ENCODE assay signal across 1 cellular context in the genomic region with DNA sequence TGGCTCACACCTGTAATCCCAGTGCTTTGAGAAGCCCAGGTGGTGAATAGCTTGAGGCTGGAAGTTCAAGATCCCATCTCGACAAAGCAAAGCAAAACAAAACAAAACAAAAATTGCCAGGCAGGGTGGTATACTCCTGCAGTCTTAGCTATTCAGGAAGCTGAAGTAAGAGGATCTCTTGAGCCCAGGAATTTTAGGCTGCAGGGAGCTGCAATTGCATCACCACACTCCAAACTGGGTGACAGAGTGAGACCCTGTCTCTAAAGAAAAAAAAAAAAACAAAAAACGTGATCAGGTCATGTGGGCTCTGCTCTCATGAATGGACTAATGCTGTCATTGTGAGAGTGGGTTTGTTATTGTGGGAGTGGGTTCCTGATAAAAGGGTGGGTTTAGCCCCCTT.
TF ChIP-seq lines count a peak whose summit lies in the region.

No MANE protein-coding gene starts in this region.

TF ChIP-seq in GM23338, 12 proteins besides CTCF, POLR2A, EP300 and RAD21 (continued from another document):
- TF ChIP-seq ETS1 (IDR thresholded peaks at IDR 0.05) (no peak), EZH2phosphoT487 (IDR thresholded peaks at IDR 0.05; ENCODE audit: unreplicated experiment) (no peak), EZH2 (IDR thresholded peaks at IDR 0.05; ENCODE audit: low read depth, unreplicated experiment) (no peak)
- TF ChIP-seq, protein P1, sequence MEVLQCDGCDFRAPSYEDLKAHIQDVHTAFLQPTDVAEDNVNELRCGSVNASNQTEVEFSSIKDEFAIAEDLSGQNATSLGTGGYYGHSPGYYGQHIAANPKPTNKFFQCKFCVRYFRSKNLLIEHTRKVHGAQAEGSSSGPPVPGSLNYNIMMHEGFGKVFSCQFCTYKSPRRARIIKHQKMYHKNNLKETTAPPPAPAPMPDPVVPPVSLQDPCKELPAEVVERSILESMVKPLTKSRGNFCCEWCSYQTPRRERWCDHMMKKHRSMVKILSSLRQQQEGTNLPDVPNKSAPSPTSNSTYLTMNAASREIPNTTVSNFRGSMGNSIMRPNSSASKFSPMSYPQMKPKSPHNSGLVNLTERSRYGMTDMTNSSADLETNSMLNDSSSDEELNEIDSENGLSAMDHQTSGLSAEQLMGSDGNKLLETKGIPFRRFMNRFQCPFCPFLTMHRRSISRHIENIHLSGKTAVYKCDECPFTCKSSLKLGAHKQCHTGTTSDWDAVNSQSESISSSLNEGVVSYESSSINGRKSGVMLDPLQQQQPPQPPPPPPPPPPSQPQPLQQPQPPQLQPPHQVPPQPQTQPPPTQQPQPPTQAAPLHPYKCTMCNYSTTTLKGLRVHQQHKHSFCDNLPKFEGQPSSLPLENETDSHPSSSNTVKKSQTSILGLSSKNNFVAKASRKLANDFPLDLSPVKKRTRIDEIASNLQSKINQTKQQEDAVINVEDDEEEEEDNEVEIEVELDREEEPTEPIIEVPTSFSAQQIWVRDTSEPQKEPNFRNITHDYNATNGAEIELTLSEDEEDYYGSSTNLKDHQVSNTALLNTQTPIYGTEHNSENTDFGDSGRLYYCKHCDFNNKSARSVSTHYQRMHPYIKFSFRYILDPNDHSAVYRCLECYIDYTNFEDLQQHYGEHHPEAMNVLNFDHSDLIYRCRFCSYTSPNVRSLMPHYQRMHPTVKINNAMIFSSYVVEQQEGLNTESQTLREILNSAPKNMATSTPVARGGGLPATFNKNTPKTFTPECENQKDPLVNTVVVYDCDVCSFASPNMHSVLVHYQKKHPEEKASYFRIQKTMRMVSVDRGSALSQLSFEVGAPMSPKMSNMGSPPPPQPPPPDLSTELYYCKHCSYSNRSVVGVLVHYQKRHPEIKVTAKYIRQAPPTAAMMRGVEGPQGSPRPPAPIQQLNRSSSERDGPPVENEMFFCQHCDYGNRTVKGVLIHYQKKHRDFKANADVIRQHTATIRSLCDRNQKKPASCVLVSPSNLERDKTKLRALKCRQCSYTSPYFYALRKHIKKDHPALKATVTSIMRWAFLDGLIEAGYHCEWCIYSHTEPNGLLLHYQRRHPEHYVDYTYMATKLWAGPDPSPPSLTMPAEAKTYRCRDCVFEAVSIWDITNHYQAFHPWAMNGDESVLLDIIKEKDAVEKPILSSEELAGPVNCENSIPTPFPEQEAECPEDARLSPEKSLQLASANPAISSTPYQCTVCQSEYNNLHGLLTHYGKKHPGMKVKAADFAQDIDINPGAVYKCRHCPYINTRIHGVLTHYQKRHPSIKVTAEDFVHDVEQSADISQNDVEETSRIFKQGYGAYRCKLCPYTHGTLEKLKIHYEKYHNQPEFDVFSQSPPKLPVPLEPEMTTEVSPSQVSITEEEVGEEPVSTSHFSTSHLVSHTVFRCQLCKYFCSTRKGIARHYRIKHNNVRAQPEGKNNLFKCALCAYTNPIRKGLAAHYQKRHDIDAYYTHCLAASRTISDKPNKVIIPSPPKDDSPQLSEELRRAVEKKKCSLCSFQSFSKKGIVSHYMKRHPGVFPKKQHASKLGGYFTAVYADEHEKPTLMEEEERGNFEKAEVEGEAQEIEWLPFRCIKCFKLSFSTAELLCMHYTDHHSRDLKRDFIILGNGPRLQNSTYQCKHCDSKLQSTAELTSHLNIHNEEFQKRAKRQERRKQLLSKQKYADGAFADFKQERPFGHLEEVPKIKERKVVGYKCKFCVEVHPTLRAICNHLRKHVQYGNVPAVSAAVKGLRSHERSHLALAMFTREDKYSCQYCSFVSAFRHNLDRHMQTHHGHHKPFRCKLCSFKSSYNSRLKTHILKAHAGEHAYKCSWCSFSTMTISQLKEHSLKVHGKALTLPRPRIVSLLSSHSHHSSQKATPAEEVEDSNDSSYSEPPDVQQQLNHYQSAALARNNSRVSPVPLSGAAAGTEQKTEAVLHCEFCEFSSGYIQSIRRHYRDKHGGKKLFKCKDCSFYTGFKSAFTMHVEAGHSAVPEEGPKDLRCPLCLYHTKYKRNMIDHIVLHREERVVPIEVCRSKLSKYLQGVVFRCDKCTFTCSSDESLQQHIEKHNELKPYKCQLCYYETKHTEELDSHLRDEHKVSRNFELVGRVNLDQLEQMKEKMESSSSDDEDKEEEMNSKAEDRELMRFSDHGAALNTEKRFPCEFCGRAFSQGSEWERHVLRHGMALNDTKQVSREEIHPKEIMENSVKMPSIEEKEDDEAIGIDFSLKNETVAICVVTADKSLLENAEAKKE (CRISPR knock-in tag; IDR thresholded peaks at IDR 0.05), result no peak
